17 cellular contexts compared by ENCODE assay signal in the genomic region with DNA sequence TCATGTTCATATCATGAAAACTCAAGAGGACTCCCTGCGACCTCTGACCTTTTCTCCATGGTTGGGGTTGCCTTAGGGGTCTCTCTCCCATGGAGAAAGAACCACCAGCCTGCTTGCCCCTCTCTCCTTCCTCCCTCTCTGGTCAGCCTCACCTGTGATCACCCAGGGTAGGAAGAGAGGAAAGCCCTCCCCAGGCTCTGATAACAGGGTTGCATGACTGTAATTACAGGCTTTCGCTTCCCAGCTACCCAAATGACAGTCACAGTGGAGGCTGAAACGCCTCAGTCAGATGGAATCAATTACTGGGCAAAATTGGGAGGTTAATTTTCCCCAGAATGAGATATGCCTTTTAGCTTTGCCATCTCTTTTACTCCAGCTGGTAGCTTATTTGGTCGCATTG.
"Had no signal": no experiment of that assay in that cellular context is flagged by ENCODE, and none has a peak within 500 bp of the region (broad histone marks: within the 10 kb centered on the region; RNA-seq: fewer than 3 reads in every experiment).

No MANE protein-coding gene starts in this region.

- H3K9me3 ChIP-seq: esophagus muscularis mucosa, prostate gland, sigmoid colon had no signal

- H3K27ac ChIP-seq: esophagus muscularis mucosa, prostate gland, sigmoid colon had no signal

- H3K4me3 ChIP-seq: esophagus muscularis mucosa, lung, prostate gland, sigmoid colon had no signal

- H3K4me1 ChIP-seq: esophagus muscularis mucosa, prostate gland, sigmoid colon had no signal

- DNase-seq: activated CD4-positive, alpha-beta T cell treated with anti-CD3 and anti-CD28 coated beads, Interleukin-2, amount 50 U/mL, for 4 hours; activated CD4-positive, CD25-positive, alpha-beta regulatory T cell treated with anti-CD3 and anti-CD28 coated beads, Interleukin-2, amount 50 U/mL, for 72 hours; activated CD8-positive, alpha-beta memory T cell treated with anti-CD3 and anti-CD28 coated beads, Interleukin-2, amount 10 ng/mL, durations not matched to agents 7 days and 5 days; activated effector memory CD4-positive, alpha-beta T cell treated with anti-CD3 and anti-CD28 coated beads, Interleukin-2, amount 50 U/mL, for 16 hours; activated T-cell treated with anti-CD3 and anti-CD28 coated beads, Interleukin-2, amount 50 U/mL, for 24 hours; amygdala; cerebellar nuclear complex; foreskin fibroblast; left colon; naive thymus-derived CD4-positive, alpha-beta T cell; nucleus accumbens; sigmoid colon; stimulated activated CD4-positive, alpha-beta T cell treated with anti-CD3 and anti-CD28 coated beads, Interleukin-2, amount 100 ng/mL, for 24 hours; stimulated activated naive B cell treated with anti-CD40 and anti-IgM and Interleukin-4, amounts not matched to agents 10 μg/mL and 1 μg/mL and 100 μg/mL, for 72 hours had no signal

- H3K36me3 ChIP-seq: esophagus muscularis mucosa, prostate gland, sigmoid colon had no signal

- H3K27me3 ChIP-seq: esophagus muscularis mucosa, sigmoid colon had no signal
